1 cellular context compared by ENCODE assay signal in genomic region chr7:151109094-151110048, GRCh38.
A peak's percentile ranks its signal among the peaks of the same experiment; 100 is the strongest.
TF ChIP-seq lines count a peak whose summit lies in the region.

No MANE protein-coding gene starts in this region.

TF ChIP-seq in K562, 482 proteins besides CTCF, POLR2A, EP300 and RAD21 (continued from another document and continues in another):
- TF ChIP-seq FOSL1 (tag; conservative IDR thresholded peaks at IDR 0.05) = no peak
- TF ChIP-seq FOXM1 (IDR thresholded peaks at IDR 0.05; ENCODE audit: low read depth) = no peak
- TF ChIP-seq FOXM1 (CRISPR knock-in tag; IDR thresholded peaks at IDR 0.05; ENCODE audit: low read depth) = no peak
- TF ChIP-seq TFE3 (CRISPR knock-in tag; IDR thresholded peaks at IDR 0.05) = no peak
- TF ChIP-seq ARNT (IDR thresholded peaks at IDR 0.05) = peak in 1 of 2 experiments; percentile 68; a peak in 1 of 4 replicates
- no peak for TF ChIP-seq NFRKB (IDR thresholded peaks at IDR 0.05; ENCODE audit: low read depth)
- no peak for TF ChIP-seq U2AF2 (optimal IDR thresholded peaks at IDR 0.05; ENCODE audit: low read depth, low read length)
- TF ChIP-seq TEAD1 (CRISPR knock-in tag; IDR thresholded peaks at IDR 0.05) = no peak
- TF ChIP-seq GTF2F1 (IDR thresholded peaks at IDR 0.05; ENCODE audit: low read depth, low read length) = no peak
- TF ChIP-seq E2F5 (CRISPR knock-in tag; IDR thresholded peaks at IDR 0.05) = no peak
- TF ChIP-seq CEBPB (tag; IDR thresholded peaks at IDR 0.05) = peak; percentile 99
- TF ChIP-seq ETV6 (IDR thresholded peaks at IDR 0.05; ENCODE audit: borderline replicate concordance in 1 of 2, low read depth in 2 of 2, low read length in 1 of 2) = no peak
- no peak for TF ChIP-seq ETV6 (CRISPR knock-in tag; IDR thresholded peaks at IDR 0.05; ENCODE audit: borderline replicate concordance)
- TF ChIP-seq E4F1 (CRISPR knock-in tag; IDR thresholded peaks at IDR 0.05; ENCODE audit: borderline replicate concordance) = no peak
- TF ChIP-seq SMAD1 (IDR thresholded peaks at IDR 0.05; ENCODE audit: low read depth, low read length, partially characterized antibody) = no peak
- no peak for TF ChIP-seq ZNF449 (CRISPR knock-in tag; IDR thresholded peaks at IDR 0.05)
- TF ChIP-seq TEAD2 (tag; IDR thresholded peaks at IDR 0.05) = no peak
- no peak for TF ChIP-seq ZNF444 (CRISPR knock-in tag; IDR thresholded peaks at IDR 0.05)
- 0 out of 4 replicates have a peak, but pooled peaks of 1 of the 2 experiments have one; percentile 9 for TF ChIP-seq SIN3A (IDR thresholded peaks at IDR 0.05; ENCODE audit: borderline replicate concordance in 2 of 2, control insufficient read depth in 1 of 2, low read depth in 2 of 2, low read length in 2 of 2)
- no peak for TF ChIP-seq ZNF551 (CRISPR knock-in tag; IDR thresholded peaks at IDR 0.05)
- no peak for TF ChIP-seq ZNF232 (CRISPR knock-in tag; IDR thresholded peaks at IDR 0.05)
- TF ChIP-seq ATF1 (CRISPR knock-in tag; IDR thresholded peaks at IDR 0.05) = no peak
- peak; percentile 51 for TF ChIP-seq ATF1 (tag; IDR thresholded peaks at IDR 0.05)
- no peak for TF ChIP-seq TAF9B (IDR thresholded peaks at IDR 0.05; ENCODE audit: partially characterized antibody)
- TF ChIP-seq PCBP2 (IDR thresholded peaks at IDR 0.05; ENCODE audit: low read depth, low read length, poor library complexity, severe bottlenecking) = no peak
- no peak for TF ChIP-seq FOS (IDR thresholded peaks at IDR 0.05; ENCODE audit: extremely low read depth, insufficient read length)
- TF ChIP-seq SFPQ (IDR thresholded peaks at IDR 0.05; ENCODE audit: low read depth, low read length) = no peak
- no peak for TF ChIP-seq USF1 (CRISPR knock-in tag; IDR thresholded peaks at IDR 0.05)
- no peak for TF ChIP-seq E2F1 (CRISPR knock-in tag; IDR thresholded peaks at IDR 0.05)
- peak; percentile 74; the same call in 1 of the 2 replicates for TF ChIP-seq SMARCA4 (IDR thresholded peaks at IDR 0.05)
- TF ChIP-seq MED1 (CRISPR knock-in tag; IDR thresholded peaks at IDR 0.05; ENCODE audit: borderline replicate concordance) = no peak
- no peak for TF ChIP-seq NCOA6 (IDR thresholded peaks at IDR 0.05)
- TF ChIP-seq ZNF592 (IDR thresholded peaks at IDR 0.05) = no peak
- TF ChIP-seq MECOM (CRISPR knock-in tag; IDR thresholded peaks at IDR 0.05) = no peak
- no peak for TF ChIP-seq SAP30 (IDR thresholded peaks at IDR 0.05; ENCODE audit: borderline replicate concordance, insufficient read depth, low read depth, low read length, poor library complexity, severe bottlenecking)
- TF ChIP-seq SMARCB1 (IDR thresholded peaks at IDR 0.05; ENCODE audit: insufficient read length, low read depth) = no peak
- TF ChIP-seq ZNF133 (CRISPR knock-in tag; IDR thresholded peaks at IDR 0.05) = no peak
- TF ChIP-seq POLR2H (tag; IDR thresholded peaks at IDR 0.05; ENCODE audit: low read depth) = no peak
- no peak for TF ChIP-seq MXI1 (IDR thresholded peaks at IDR 0.05; ENCODE audit: low read depth, low read length)
- TF ChIP-seq ZNF398 (CRISPR knock-in tag; IDR thresholded peaks at IDR 0.05) = no peak
- TF ChIP-seq ZNF184 (CRISPR knock-in tag; IDR thresholded peaks at IDR 0.05) = no peak
- no peak for TF ChIP-seq BCL6 (CRISPR knock-in tag; IDR thresholded peaks at IDR 0.05)
- TF ChIP-seq TGIF2 (CRISPR knock-in tag; IDR thresholded peaks at IDR 0.05) = no peak
- no peak for TF ChIP-seq ZNF586 (CRISPR knock-in tag; conservative IDR thresholded peaks at IDR 0.05)
- no peak for TF ChIP-seq JUND (IDR thresholded peaks at IDR 0.05; ENCODE audit: borderline replicate concordance, low read depth, low read length)
- peak; percentile 26; the same call in 2 of the 3 replicates for TF ChIP-seq JUND (tag; IDR thresholded peaks at IDR 0.05; ENCODE audit: borderline replicate concordance, low read depth, low read length)
- no peak for TF ChIP-seq SAFB (IDR thresholded peaks at IDR 0.05; ENCODE audit: borderline replicate concordance, low read depth, low read length)
- 0 out of 2 replicates have a peak, but pooled peaks have one; percentile 23 for TF ChIP-seq CREB1 (IDR thresholded peaks at IDR 0.05)
- TF ChIP-seq CREB1 (CRISPR knock-in tag; IDR thresholded peaks at IDR 0.05) = 0 out of 2 replicates have a peak, but pooled peaks have one; percentile 31
- TF ChIP-seq TFAP4 (CRISPR knock-in tag; IDR thresholded peaks at IDR 0.05; ENCODE audit: borderline replicate concordance) = 0 out of 2 replicates have a peak, but pooled peaks have one; percentile 6
- TF ChIP-seq ZFP1 (CRISPR knock-in tag; IDR thresholded peaks at IDR 0.05) = no peak
- TF ChIP-seq CBFA2T2 (conservative IDR thresholded peaks at IDR 0.05) = no peak
- no peak for TF ChIP-seq MTF1 (CRISPR knock-in tag; IDR thresholded peaks at IDR 0.05; ENCODE audit: borderline replicate concordance)
